ENCODE assay signal across 16 cellular contexts in the genomic region with DNA sequence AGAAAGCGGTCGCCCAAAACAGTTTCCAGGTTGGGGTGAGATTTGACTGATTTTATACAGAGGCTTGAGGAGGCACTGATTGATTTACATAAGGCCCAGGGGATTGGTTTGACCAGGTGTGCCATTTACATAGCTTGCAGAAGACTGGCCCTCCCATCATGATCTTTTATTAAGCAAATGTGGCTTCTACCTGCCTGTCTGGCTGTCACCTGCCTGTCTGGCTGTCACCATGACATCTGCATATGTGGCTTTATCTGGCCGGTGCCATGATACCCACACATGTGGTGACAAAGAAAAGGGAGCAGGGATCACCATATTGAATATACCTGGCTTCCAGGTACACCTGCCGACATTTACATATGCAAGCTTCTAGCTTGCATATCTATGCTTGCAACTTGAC.
"Had no signal": no experiment of that assay in that cellular context is flagged by ENCODE, and none has a peak within 500 bp of the region (broad histone marks: within the 10 kb centered on the region; RNA-seq: fewer than 3 reads in every experiment).

No MANE protein-coding gene starts in this region.

- H3K4me1 Mint-ChIP-seq: naive B cell had no signal

- H3K4me3 ChIP-seq: esophagus squamous epithelium, gastroesophageal sphincter, pancreas had no signal

- H3K9me3 Mint-ChIP-seq: effector memory CD8-positive, alpha-beta T cell; nephron had no signal

- H3K36me3 Mint-ChIP-seq: naive B cell had no signal

- H3K27me3 ChIP-seq: esophagus squamous epithelium, gastroesophageal sphincter, pancreas had no signal

- H3K9me3 ChIP-seq: esophagus squamous epithelium, gastroesophageal sphincter, pancreas had no signal

- H3K27me3 Mint-ChIP-seq: progenitor cell of endocrine pancreas had no signal

- H3K27ac Mint-ChIP-seq: effector memory CD8-positive, alpha-beta T cell; naive B cell; nephron; progenitor cell of endocrine pancreas had no signal

- ATAC-seq: effector memory CD8-positive, alpha-beta T cell; gastroesophageal sphincter; pancreas; right cardiac atrium had no signal

- H3K4me1 ChIP-seq: esophagus squamous epithelium, gastroesophageal sphincter, pancreas had no signal

- DNase-seq: effector memory CD8-positive, alpha-beta T cell; esophagus squamous epithelium; foreskin fibroblast; kidney glomerular epithelial cell; mesendoderm; naive B cell; occipital lobe; pancreas; right cardiac atrium; small intestine; stimulated activated CD4-positive, alpha-beta T cell treated with anti-CD3 and anti-CD28 coated beads, Interleukin-12 subunit alpha, Interleukin-12 subunit beta, amount 100 ng/mL, for 4 hours; stimulated activated naive CD4-positive, alpha-beta T cell treated with Interleukin-2 at 50 U/mL for 16 hours; trophoblast cell had no signal

- H3K4me3 Mint-ChIP-seq: effector memory CD8-positive, alpha-beta T cell; naive B cell; nephron had no signal

- H3K36me3 ChIP-seq: esophagus squamous epithelium, gastroesophageal sphincter, pancreas had no signal

- H3K27ac ChIP-seq: esophagus squamous epithelium, gastroesophageal sphincter, pancreas had no signal
